Comparison of ENCODE assay signal across 29 cellular contexts in genomic region chr18:31609886-31610646, GRCh38. TPM values are rescaled to one million over a fixed set of nuclear protein-coding genes. Genes with fewer than 3 reads are reported as not detected.
DNase-seq lines count a peak whose midpoint lies in the region; ATAC-seq, FAIRE-seq and TF ChIP-seq lines count a peak whose summit lies in the region.
"Had no signal": no experiment of that assay in that cellular context is flagged by ENCODE, and none has a peak within 500 bp of the region (broad histone marks: within the 10 kb centered on the region; RNA-seq: fewer than 3 reads in every experiment).

No MANE protein-coding gene starts in this region.

- no peak overlapping the region for H4K8ac ChIP-seq in mesenchymal stem cell (ENCODE audit: low read length)

- no peaks in the 10 kb centered on the region for H3K27me3 ChIP-seq in CD4-positive, CD25-positive, alpha-beta regulatory T cell (ENCODE audit: control insufficient read depth, insufficient read depth, low read length)
- H3K27me3 ChIP-seq in mesenchymal stem cell (ENCODE audit: control insufficient read depth in 1 of 2, insufficient read depth in 1 of 2, low read length in 2 of 2): no peaks in the 10 kb centered on the region
- H3K27me3 ChIP-seq: BLaER1 treated with 17β-estradiol and CSF1 and Interleukin-3, amounts not matched to agents 10 nM and 100 nM; pancreas; upper lobe of left lung had no signal

- H3K79me1 ChIP-seq in mesenchymal stem cell (replicated peaks; ENCODE audit: low read length, poor library complexity, severe bottlenecking): no peaks in the 10 kb centered on the region

- 40% methylated on average over 5 of the region's 5 CpGs for WGBS in mesenchymal stem cell

- FAIRE-seq in GM19239 (lab: Jason Lieb, UNC): peak; percentile 42
- FAIRE-seq: bronchial epithelial cell, pancreas had no signal

- H3K9ac ChIP-seq in mesenchymal stem cell (ENCODE audit: low read length): no peak overlapping the region
- H3K9ac ChIP-seq: BLaER1 treated with 17β-estradiol and CSF1 and Interleukin-3, amounts not matched to agents 10 nM and 100 nM had no signal

- TF ChIP-seq CTCF in brain (conservative IDR thresholded peaks at IDR 0.05): no peak

- H2BK15ac ChIP-seq in mesenchymal stem cell (ENCODE audit: low read depth, poor library complexity, severe bottlenecking): no peak overlapping the region

- H3K4me3 Mint-ChIP-seq in CD4-positive, CD25-positive, alpha-beta regulatory T cell: no peak overlapping the region
- H3K4me3 Mint-ChIP-seq in brain: peak overlapping the region in 2 of 5 experiments; percentile 62 to 71
- H3K4me3 Mint-ChIP-seq: activated CD4-positive, alpha-beta T cell treated with anti-CD3 and anti-CD28 coated beads, Interleukin-2, amount 10 ng/mL, durations not matched to agents 24 days and 14 days; activated CD8-positive, alpha-beta memory T cell treated with anti-CD3 and anti-CD28 coated beads, Interleukin-2, amount 10 ng/mL, durations not matched to agents 7 days and 5 days; dendritic cell treated with granulocyte-macrophage colony-stimulating factor and Interleukin-4, amounts not matched to agents 40 ng/mL and 50 ng/mL, for 4 days; natural killer cell; stimulated activated memory B cell treated with anti-CD40 and anti-IgM and Interleukin-4, amounts not matched to agents 10 μg/mL and 1 μg/mL and 100 μg/mL, for 72 hours had no signal

- H3K4me3 ChIP-seq in CD4-positive, CD25-positive, alpha-beta regulatory T cell (ENCODE audit: low read depth, low read length): no peak overlapping the region
- no peak overlapping the region for H3K4me3 ChIP-seq in mesenchymal stem cell (ENCODE audit: insufficient read depth in 1 of 2, low read depth in 1 of 2, low read length in 2 of 2)
- H3K4me3 ChIP-seq: BLaER1 treated with 17β-estradiol and CSF1 and Interleukin-3, amounts not matched to agents 10 nM and 100 nM; gastroesophageal sphincter; pancreas; upper lobe of left lung had no signal

- no peaks in the 10 kb centered on the region for H3K4me1 Mint-ChIP-seq in CD4-positive, CD25-positive, alpha-beta regulatory T cell
- H3K4me1 Mint-ChIP-seq in brain: peaks cover 22% of the 10 kb centered on the region
- H3K4me1 Mint-ChIP-seq: activated CD4-positive, alpha-beta T cell treated with anti-CD3 and anti-CD28 coated beads, Interleukin-2, amount 10 ng/mL, durations not matched to agents 24 days and 14 days; activated CD8-positive, alpha-beta memory T cell treated with anti-CD3 and anti-CD28 coated beads, Interleukin-2, amount 10 ng/mL, durations not matched to agents 7 days and 5 days; stimulated activated memory B cell treated with anti-CD40 and anti-IgM and Interleukin-4, amounts not matched to agents 10 μg/mL and 1 μg/mL and 100 μg/mL, for 72 hours had no signal

- DNase-seq in CD4-positive, CD25-positive, alpha-beta regulatory T cell: no peak
- no peak for DNase-seq in GM19239 (ENCODE audit: insufficient read length, low spot score)
- peak; percentile 16 for DNase-seq in mesenchymal stem cell
- DNase-seq in DMS153 treated with DMSO at 0.1 percent for 48 hours (lab: John Stamatoyannopoulos, UW; ENCODE audit: unreplicated experiment): no peak
- DNase-seq in D341Med (ENCODE audit: low spot score): no peak
- DNase-seq in DMS79 treated with DMSO at 0.1 percent for 48 hours (lab: John Stamatoyannopoulos, UW): no peak
- DNase-seq: activated CD4-positive, alpha-beta T cell treated with anti-CD3 and anti-CD28 coated beads, Interleukin-2, amount 10 ng/mL, durations not matched to agents 24 days and 14 days; activated CD8-positive, alpha-beta memory T cell treated with anti-CD3 and anti-CD28 coated beads, Interleukin-2, amount 10 ng/mL, durations not matched to agents 7 days and 5 days; activated naive CD4-positive, alpha-beta T cell treated with anti-CD3 and anti-CD28 coated beads, Interleukin-2, amount 50 U/mL, for 16 hours; EL; natural killer cell; NCI-H2107; NK-92 treated with Interleukin-12 subunit alpha and Interleukin-12 subunit beta, amount 100 ng/mL, for 24 hours; SIG-M5; stimulated activated CD4-positive, alpha-beta T cell treated with anti-CD3 and anti-CD28 coated beads, Interleukin-12 subunit alpha, Interleukin-12 subunit beta, amount 100 ng/mL, for 4 hours; stimulated activated CD4-positive, alpha-beta T cell treated with anti-CD3 and anti-CD28 coated beads, Interleukin-4, amount 100 ng/mL, for 1 hour; T1000 had no signal

- H3K23ac ChIP-seq in mesenchymal stem cell (ENCODE audit: low read length in 2 of 2): no peak overlapping the region

- H2BK5ac ChIP-seq in mesenchymal stem cell (ENCODE audit: low read depth, low read length, poor library complexity, severe bottlenecking): no peak overlapping the region

- no peak overlapping the region for H3K4ac ChIP-seq in mesenchymal stem cell (ENCODE audit: low read depth in 1 of 2, low read length in 2 of 2)

- no peak overlapping the region for H2BK120ac ChIP-seq in mesenchymal stem cell (ENCODE audit: low read depth, low read length)

- H3K36me3 Mint-ChIP-seq in CD4-positive, CD25-positive, alpha-beta regulatory T cell: no peaks in the 10 kb centered on the region
- no peaks in the 10 kb centered on the region for H3K36me3 Mint-ChIP-seq in brain
- H3K36me3 Mint-ChIP-seq: activated CD8-positive, alpha-beta memory T cell treated with anti-CD3 and anti-CD28 coated beads, Interleukin-2, amount 10 ng/mL, durations not matched to agents 7 days and 5 days; natural killer cell; stimulated activated memory B cell treated with anti-CD40 and anti-IgM and Interleukin-4, amounts not matched to agents 10 μg/mL and 1 μg/mL and 100 μg/mL, for 72 hours had no signal

- no peaks in the 10 kb centered on the region for H3K4me1 ChIP-seq in CD4-positive, CD25-positive, alpha-beta regulatory T cell (ENCODE audit: control insufficient read depth, insufficient read depth, low read length, poor library complexity, severe bottlenecking)
- no peaks in the 10 kb centered on the region for H3K4me1 ChIP-seq in mesenchymal stem cell (ENCODE audit: control insufficient read depth, insufficient read depth, low read depth, low read length)
- H3K4me1 ChIP-seq: gastroesophageal sphincter, upper lobe of left lung had no signal

- H3K4me2 ChIP-seq in mesenchymal stem cell (ENCODE audit: low read length, poor library complexity, severe bottlenecking): no peak overlapping the region

- no peak overlapping the region for H3K27ac ChIP-seq in CD4-positive, CD25-positive, alpha-beta regulatory T cell (ENCODE audit: insufficient read depth, low read length, poor library complexity, severe bottlenecking)
- H3K27ac ChIP-seq in mesenchymal stem cell (ENCODE audit: low read length, poor library complexity, severe bottlenecking): no peak overlapping the region
- H3K27ac ChIP-seq: BLaER1 treated with 17β-estradiol and CSF1 and Interleukin-3, amounts not matched to agents 10 nM and 100 nM; gastroesophageal sphincter; pancreas; upper lobe of left lung had no signal

- peak overlapping the region; percentile 19 for H4K91ac ChIP-seq in mesenchymal stem cell (ENCODE audit: low read length)

- H3K27me3 Mint-ChIP-seq in CD4-positive, CD25-positive, alpha-beta regulatory T cell: no peaks in the 10 kb centered on the region
- peaks cover 5% of the 10 kb centered on the region for H3K27me3 Mint-ChIP-seq in brain
- H3K27me3 Mint-ChIP-seq: dendritic cell treated with granulocyte-macrophage colony-stimulating factor and Interleukin-4, amounts not matched to agents 40 ng/mL and 50 ng/mL, for 4 days had no signal

- H3K36me3 ChIP-seq in CD4-positive, CD25-positive, alpha-beta regulatory T cell (ENCODE audit: control insufficient read depth, insufficient read depth, low read length): no peaks in the 10 kb centered on the region
- H3K36me3 ChIP-seq in mesenchymal stem cell (ENCODE audit: control insufficient read depth in 1 of 2, insufficient read depth in 2 of 2, low read depth in 1 of 2, low read length in 2 of 2): no peaks in the 10 kb centered on the region
- H3K36me3 ChIP-seq: BLaER1 treated with 17β-estradiol and CSF1 and Interleukin-3, amounts not matched to agents 10 nM and 100 nM; gastroesophageal sphincter; pancreas; upper lobe of left lung had no signal

- H3K18ac ChIP-seq in mesenchymal stem cell (ENCODE audit: low read depth in 1 of 2, low read length in 2 of 2): no peak overlapping the region

- no peaks in the 10 kb centered on the region for H3K9me3 ChIP-seq in CD4-positive, CD25-positive, alpha-beta regulatory T cell (ENCODE audit: control insufficient read depth in 2 of 2, low read length in 2 of 2)
- H3K9me3 ChIP-seq in mesenchymal stem cell (ENCODE audit: control insufficient read depth, low read length): no peaks in the 10 kb centered on the region
- H3K9me3 ChIP-seq: BLaER1 treated with 17β-estradiol and CSF1 and Interleukin-3, amounts not matched to agents 10 nM and 100 nM; gastroesophageal sphincter; pancreas; upper lobe of left lung had no signal

- ATAC-seq in CD4-positive, CD25-positive, alpha-beta regulatory T cell (ENCODE audit: low read depth in 2 of 2): no peak
- ATAC-seq in HG02623 (IDR thresholded peaks at IDR 0.05; ENCODE audit: unreplicated experiment): no peak
- ATAC-seq: activated CD8-positive, alpha-beta memory T cell treated with anti-CD3 and anti-CD28 coated beads, Interleukin-2, amount 10 ng/mL, durations not matched to agents 7 days and 5 days; gastroesophageal sphincter; stimulated activated memory B cell treated with anti-CD40 and anti-IgM and Interleukin-4, amounts not matched to agents 10 μg/mL and 1 μg/mL and 100 μg/mL, for 72 hours had no signal

- H2BK12ac ChIP-seq in mesenchymal stem cell (ENCODE audit: low read length in 2 of 2): peak overlapping the region in 1 of 2 experiments; percentile 2

- H2AK5ac ChIP-seq in mesenchymal stem cell (ENCODE audit: low read length, severe bottlenecking): no peak overlapping the region

- H2AFZ ChIP-seq in mesenchymal stem cell (ENCODE audit: low read depth, low read length): no peak overlapping the region

- H3K14ac ChIP-seq in mesenchymal stem cell (ENCODE audit: low read length in 2 of 2): no peak overlapping the region

- peaks cover 0 to 2% (median 0%) of the 10 kb centered on the region in 7 donors for H3K9me3 Mint-ChIP-seq in CD4-positive, CD25-positive, alpha-beta regulatory T cell
- no peaks in the 10 kb centered on the region for H3K9me3 Mint-ChIP-seq in brain
- H3K9me3 Mint-ChIP-seq: activated CD4-positive, alpha-beta T cell treated with anti-CD3 and anti-CD28 coated beads, Interleukin-2, amount 10 ng/mL, durations not matched to agents 24 days and 14 days; dendritic cell treated with granulocyte-macrophage colony-stimulating factor and Interleukin-4, amounts not matched to agents 40 ng/mL and 50 ng/mL, for 4 days; natural killer cell had no signal

- peak overlapping the region in 2 of 3 donors; percentile 5 to 18 for H3K27ac Mint-ChIP-seq in CD4-positive, CD25-positive, alpha-beta regulatory T cell
- peak overlapping the region; percentile 22 to 86 (median 69) for H3K27ac Mint-ChIP-seq in brain
- H3K27ac Mint-ChIP-seq: activated CD4-positive, alpha-beta T cell treated with anti-CD3 and anti-CD28 coated beads, Interleukin-2, amount 10 ng/mL, durations not matched to agents 24 days and 14 days; activated CD8-positive, alpha-beta memory T cell treated with anti-CD3 and anti-CD28 coated beads, Interleukin-2, amount 10 ng/mL, durations not matched to agents 7 days and 5 days; dendritic cell treated with granulocyte-macrophage colony-stimulating factor and Interleukin-4, amounts not matched to agents 40 ng/mL and 50 ng/mL, for 4 days; stimulated activated memory B cell treated with anti-CD40 and anti-IgM and Interleukin-4, amounts not matched to agents 10 μg/mL and 1 μg/mL and 100 μg/mL, for 72 hours had no signal

RNA-seq across cellular contexts. Expression of gene TTR, which starts 18.4 kb away (rescaled TPM):
- total RNA-seq in CD4-positive, CD25-positive, alpha-beta regulatory T cell: not detected
- polyA plus RNA-seq in CD4-positive, CD25-positive, alpha-beta regulatory T cell: not detected
- polyA plus RNA-seq in brain (ENCODE audit: insufficient read depth, low read depth, low replicate concordance): 2.4 TPM
- 0.11 TPM for polyA plus RNA-seq in mesenchymal stem cell (2013, experiment 1 of 2)
- not detected for polyA plus RNA-seq in mesenchymal stem cell (2013, experiment 2 of 2)
- total RNA-seq: activated CD4-positive, alpha-beta T cell treated with anti-CD3 and anti-CD28 coated beads, Interleukin-2, amount 10 ng/mL, durations not matched to agents 24 days and 14 days; activated CD8-positive, alpha-beta memory T cell treated with anti-CD3 and anti-CD28 coated beads, Interleukin-2, amount 10 ng/mL, durations not matched to agents 7 days and 5 days; bronchial epithelial cell; gastroesophageal sphincter; H4; LHCN-M2; natural killer cell; NCI-H460 had no signal
